Comparison of ENCODE assay signal across 10 cellular contexts in genomic region chr10:86077871-86078638, GRCh38.
"Had no signal": no experiment of that assay in that cellular context is flagged by ENCODE, and none has a peak within 500 bp of the region (broad histone marks: within the 10 kb centered on the region; RNA-seq: fewer than 3 reads in every experiment).

No MANE protein-coding gene starts in this region.

- H3K36me3 Mint-ChIP-seq: activated naive CD4-positive, alpha-beta T cell treated with anti-CD3 and anti-CD28 coated beads, Interleukin-2, amount 10 ng/mL, durations not matched to agents 7 days and 5 days; immature natural killer cell; memory B cell; T-cell had no signal

- H3K9ac ChIP-seq: SK-N-SH had no signal

- H3K36me3 ChIP-seq: esophagus squamous epithelium, ovary had no signal

- H3K4me1 Mint-ChIP-seq: activated naive CD4-positive, alpha-beta T cell treated with anti-CD3 and anti-CD28 coated beads, Interleukin-2, amount 10 ng/mL, durations not matched to agents 7 days and 5 days; immature natural killer cell; T-cell had no signal

- H3K9me3 Mint-ChIP-seq: activated naive CD4-positive, alpha-beta T cell treated with anti-CD3 and anti-CD28 coated beads, Interleukin-2, amount 10 ng/mL, durations not matched to agents 7 days and 5 days; activated T-cell treated with anti-CD3 and anti-CD28 coated beads, Interleukin-2, amount 50 U/mL, for 24 hours; immature natural killer cell had no signal

- H3K27me3 ChIP-seq: esophagus squamous epithelium, ovary had no signal

- H3K27me3 Mint-ChIP-seq: activated naive CD4-positive, alpha-beta T cell treated with anti-CD3 and anti-CD28 coated beads, Interleukin-2, amount 10 ng/mL, durations not matched to agents 7 days and 5 days had no signal

- H3K4me3 Mint-ChIP-seq: activated naive CD4-positive, alpha-beta T cell treated with anti-CD3 and anti-CD28 coated beads, Interleukin-2, amount 10 ng/mL, durations not matched to agents 7 days and 5 days; activated T-cell treated with anti-CD3 and anti-CD28 coated beads, Interleukin-2, amount 50 U/mL, for 24 hours; immature natural killer cell; memory B cell; T-cell had no signal

- DNase-seq: activated naive CD4-positive, alpha-beta T cell treated with anti-CD3 and anti-CD28 coated beads, Interleukin-2, amount 10 ng/mL, durations not matched to agents 7 days and 5 days; activated T-cell treated with anti-CD3 and anti-CD28 coated beads, Interleukin-2, amount 50 U/mL, for 24 hours; esophagus squamous epithelium; immature natural killer cell; ovary; SK-N-SH; stimulated activated CD4-positive, alpha-beta T cell treated with anti-CD3 and anti-CD28 coated beads, Interleukin-4, amount 100 ng/mL, for 1 hour; stimulated activated naive CD4-positive, alpha-beta T cell; T-cell had no signal

- H3K9me3 ChIP-seq: esophagus squamous epithelium, ovary, SK-N-SH had no signal

- H3K27ac Mint-ChIP-seq: activated naive CD4-positive, alpha-beta T cell treated with anti-CD3 and anti-CD28 coated beads, Interleukin-2, amount 10 ng/mL, durations not matched to agents 7 days and 5 days; activated T-cell treated with anti-CD3 and anti-CD28 coated beads, Interleukin-2, amount 50 U/mL, for 24 hours; immature natural killer cell; memory B cell; T-cell had no signal

- H3K27ac ChIP-seq: esophagus squamous epithelium, ovary had no signal

- H3K4me3 ChIP-seq: esophagus squamous epithelium, ovary had no signal

- H3K4me1 ChIP-seq: esophagus squamous epithelium had no signal
